Comparison of ENCODE assay signal across 7 cellular contexts in the genomic region with DNA sequence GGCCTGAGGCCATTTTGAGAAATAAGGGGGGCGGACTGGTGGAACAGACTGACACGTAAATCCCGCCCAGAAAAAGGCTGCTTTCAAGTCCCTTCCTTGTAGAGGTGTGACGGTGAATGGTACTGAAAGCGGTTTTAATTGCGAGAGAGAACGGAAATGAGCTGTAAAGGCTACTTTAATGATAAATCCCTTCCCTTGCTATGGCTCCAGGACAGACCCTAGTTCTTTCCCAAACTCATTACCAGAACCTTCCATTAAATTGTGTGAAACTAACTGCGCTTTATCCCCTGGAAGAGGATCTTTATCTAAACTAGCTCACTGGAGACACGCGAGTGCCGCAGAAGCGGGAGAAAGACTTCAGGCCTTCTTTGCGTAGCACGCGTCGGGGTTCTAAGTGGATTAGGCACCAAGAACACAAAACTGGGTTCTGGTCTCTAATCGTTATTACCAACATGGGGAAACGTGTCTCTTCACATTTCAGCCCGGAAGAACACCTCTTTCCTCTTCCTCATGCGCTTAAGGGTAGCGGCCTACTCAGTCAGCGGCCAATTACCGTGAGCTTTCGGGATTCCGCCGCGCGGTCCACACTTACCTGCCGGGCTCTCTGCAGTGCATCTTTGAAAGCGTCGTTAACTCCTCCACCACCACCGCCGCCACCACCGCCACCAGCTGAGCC. TPM values are rescaled to one million over a fixed set of nuclear protein-coding genes. Genes with fewer than 3 reads are reported as not detected.
DNase-seq lines count a peak whose midpoint lies in the region; ATAC-seq, FAIRE-seq and TF ChIP-seq lines count a peak whose summit lies in the region.

No MANE protein-coding gene starts in this region.

- 0% methylated on average over 34 of the region's 34 CpGs for WGBS in GM12878 (ENCODE audit: insufficient coverage, insufficient replicate concordance, low lambda C conversion rate, missing lambda C conversion rate)

- H3K4me2 ChIP-seq in GM12878 (ENCODE audit: control insufficient read depth, insufficient read depth) = peak overlapping the region; percentile 71

- ATAC-seq in GM18517 (IDR thresholded peaks at IDR 0.05; ENCODE audit: unreplicated experiment) (peak; percentile 73), HG02981 (IDR thresholded peaks at IDR 0.05; ENCODE audit: unreplicated experiment) (peak; percentile 68), GM12878 (peak; percentile 77)

- 0 out of 2 replicates have a peak, but pooled peaks have one; percentile 26 for TF ChIP-seq POLR2A in GM12878 (IDR thresholded peaks at IDR 0.05; ENCODE audit: low read depth, low read length)

- H3K27me3 ChIP-seq in GM12878 (replicated peaks in 1 of 2; ENCODE audit: control insufficient read depth in 2 of 2, insufficient read depth in 2 of 2, low read length in 1 of 2) = no peaks in the 10 kb centered on the region

- no peak for TF ChIP-seq RAD21 in GM12878 (IDR thresholded peaks at IDR 0.05; ENCODE audit: insufficient read depth, low read depth, low read length)

- DNase-seq in NCI-H2029 (lab: John Stamatoyannopoulos, UW) = peak; percentile 96
- peak; percentile 85 for DNase-seq in T1000 (lab: John Stamatoyannopoulos, UW)
- DNase-seq in GM12878 (ENCODE audit: low read depth, low spot score) = peak; percentile 89
- peak; percentile 51 for DNase-seq in iPS-NIHi7 (ENCODE audit: extremely low spot score)
- peak; percentile 64 for DNase-seq in smooth muscle cell of the brain vasculature (ENCODE audit: low read depth, low spot score)

- RAD21 ChIA-PET in GM12878 (lab: Charles Lee; ENCODE audit: unreplicated experiment) = interaction anchor here (0.8 to 9.7 kb wide), 6 partner anchors 21 to 644 kb away, joined by 3 to 158 read pairs (median 4); partner anchors contain the start of genes DNAJB4 and IFI44L

- H3K36me3 ChIP-seq in GM12878 (ENCODE audit: control insufficient read depth in 2 of 2, insufficient read depth in 2 of 2, low read length in 1 of 2) = peaks cover 0 to 13% of the 10 kb centered on the region in 2 experiments; a peak in 1 of 4 replicates

- TF ChIP-seq EP300 in GM12878 (IDR thresholded peaks at IDR 0.05; ENCODE audit: borderline replicate concordance in 1 of 2, control insufficient read depth in 1 of 2, low read depth in 2 of 2, low read length in 2 of 2) = peak; percentile 11 to 59; a peak in 1 of 4 replicates

- CTCF ChIA-PET in GM12878 (lab: Yijun Ruan, JAX) = interaction anchor here (0.6 to 5.6 kb wide), 14 partner anchors 11 to 671 kb away, joined by 3 to 73 read pairs (median 4); partner anchors contain the start of genes DNAJB4, IFI44 and IFI44L

- BruUV-seq in GM12878 (replicated peaks; lab: Mats Ljungman, UMichigan) = TSS peak; percentile 77

- H3K27ac ChIP-seq in GM12878 (ENCODE audit: control insufficient read depth, insufficient read depth) = peak overlapping the region; percentile 100

- in situ Hi-C loops in GM12878 (cut with MboI) = no loop called here

- H3K9ac ChIP-seq in GM12878 (ENCODE audit: control insufficient read depth, insufficient read depth, low read length) = peak overlapping the region; percentile 100

- FAIRE-seq in GM12878 (lab: Jason Lieb, UNC) = peak; percentile 93

- POLR2A ChIA-PET in GM12878 (lab: Charles Lee) = interaction anchor here (0.6 to 11.4 kb wide), 12 partner anchors 10 to 673 kb away, joined by 3 to 312 read pairs (median 3); partner anchors contain the start of genes DNAJB4 and ZZZ3

- no peak for TF ChIP-seq CTCF in GM12878 (IDR thresholded peaks at IDR 0.05 in 2 of 3, conservative IDR thresholded peaks at IDR 0.05 in 1 of 3; ENCODE audit: control insufficient read depth in 2 of 3, extremely low read depth in 1 of 3, insufficient read depth in 1 of 3, low read depth in 3 of 3, low read length in 3 of 3)

- no peaks in the 10 kb centered on the region; the same call in 2 of the 3 replicates for H3K9me3 ChIP-seq in GM12878 (replicated peaks; ENCODE audit: control insufficient read depth, insufficient read depth, low read length)

- peaks cover 83% of the 10 kb centered on the region for H3K79me2 ChIP-seq in GM12878 (ENCODE audit: control insufficient read depth, insufficient read depth, low read length)

- H2AFZ ChIP-seq in GM12878 (ENCODE audit: control insufficient read depth, low read depth, low read length) = peak overlapping the region; percentile 41

- SMC1A ChIA-PET in GM12878 (lab: Charles Lee; ENCODE audit: uncharacterized antibody, unreplicated experiment) = interaction anchor here (1.0 to 4.5 kb wide), 13 partner anchors 10 to 671 kb away, joined by 3 to 89 read pairs (median 4); partner anchors contain the start of genes DNAJB4, IFI44 and MIGA1

- H4K20me1 ChIP-seq in GM12878 (ENCODE audit: control insufficient read depth, insufficient read depth) = peaks cover 13% of the 10 kb centered on the region; the same call in 1 of the 2 replicates

- H3K4me3 ChIP-seq in GM12878 = peak overlapping the region; percentile 95

- intact Hi-C loops in GM12878 (cut with micrococcal nuclease; ENCODE audit: unreplicated experiment) = loop anchor here (2.0 to 5.0 kb wide), 5 partner anchors 206 to 1041 kb away; partner anchors contain the start of genes IFI44L and ZZZ3

- H3K4me1 ChIP-seq in GM12878 (ENCODE audit: control insufficient read depth, insufficient read depth, low read length) = no peaks in the 10 kb centered on the region; the same call in 1 of the 2 replicates

TF ChIP-seq in GM12878, 131 proteins besides CTCF, POLR2A, EP300 and RAD21 (continues in another document):
- TF ChIP-seq ZBTB40 (IDR thresholded peaks at IDR 0.05; ENCODE audit: borderline replicate concordance) (peak; percentile 47; the same call in 1 of the 2 replicates), SMAD5 (IDR thresholded peaks at IDR 0.05; ENCODE audit: low read depth) (peak; percentile 76; the same call in 1 of the 2 replicates)

RNA-seq across cellular contexts. Expression of gene FUBP1, which starts 0.4 kb away (rescaled TPM):
- total RNA-seq in GM12878 (2013; cell fraction: nucleolus; rRNA removed) = 1,069 and 1,115 TPM in 2 replicates
- total RNA-seq in GM12878 (2014; rRNA removed) (186 and 207 TPM in 2 replicates), GM12878 (2014; rRNA removed; fragmentation: Illumina TruSeq; extraction: Trizol) (244 and 247 TPM in 2 replicates), GM12878 (2021) (184 and 196 TPM in 2 replicates)
- polyA plus RNA-seq in GM12878 (2011; ENCODE audit: low read depth) = 100 TPM
- polyA plus RNA-seq in GM12878 (2011; rRNA removed) (343 and 471 TPM in 2 replicates), GM12878 (2014; fragmentation: Illumina TruSeq; extraction: Trizol) (209 and 221 TPM in 2 replicates), GM12878 (2014; fragmentation: Nextera tagmentation; extraction: Ambion mirVana) (100 to 1,000 TPM; 110 to 114 TPM), GM12878 (2014; rRNA removed) (219 and 248 TPM in 2 replicates), GM12878 (2016; fragmentation: Nextera tagmentation; extraction: Ambion mirVana) (100 to 1,000 TPM; 136 to 142 TPM)
- polyA plus RNA-seq in GM12878 (2011; cell fraction: cytosol; rRNA removed) = 135 and 172 TPM in 2 replicates
- polyA plus RNA-seq in GM12878 (2011; cell fraction: nucleus; rRNA removed) = 1,076 and 1,106 TPM in 2 replicates
- polyA plus RNA-seq in GM12878 (2012) = 110 and 134 TPM in 2 replicates
- polyA minus RNA-seq in GM12878 (2011; rRNA and poly(A)+ RNA removed) = 206 and 246 TPM in 2 replicates
- 89.7 and 89.8 TPM in 2 replicates for polyA minus RNA-seq in GM12878 (2011; cell fraction: cytosol; rRNA and poly(A)+ RNA removed)
- 400 and 534 TPM in 2 replicates for polyA minus RNA-seq in GM12878 (2011; cell fraction: nucleus; rRNA and poly(A)+ RNA removed)

RNA-seq across cellular contexts. Expression of gene DNAJB4, which starts 26.3 kb away (rescaled TPM):
- 19.7 and 20.8 TPM in 2 replicates for total RNA-seq in GM12878 (2013; cell fraction: nucleolus; rRNA removed)
- total RNA-seq in GM12878 (2014; rRNA removed) (5.3 and 6.9 TPM in 2 replicates), GM12878 (2014; rRNA removed; fragmentation: Illumina TruSeq; extraction: Trizol) (6.2 and 6.5 TPM in 2 replicates), GM12878 (2021) (7.3 and 7.6 TPM in 2 replicates)
- polyA plus RNA-seq in GM12878 (2011; ENCODE audit: low read depth) = 1.5 TPM
- polyA plus RNA-seq in GM12878 (2011; rRNA removed) (6.6 and 13.6 TPM in 2 replicates), GM12878 (2014; fragmentation: Illumina TruSeq; extraction: Trizol) (6.5 and 8.8 TPM in 2 replicates), GM12878 (2014; fragmentation: Nextera tagmentation; extraction: Ambion mirVana) (1 to 10 TPM; 3.8 to 5.1 TPM), GM12878 (2014; rRNA removed) (5.9 and 8.1 TPM in 2 replicates), GM12878 (2016; fragmentation: Nextera tagmentation; extraction: Ambion mirVana) (10 to 100 TPM; 10.1 to 10.5 TPM)
- polyA plus RNA-seq in GM12878 (2011; cell fraction: cytosol; rRNA removed) = 2.0 TPM in 2 replicates
- polyA plus RNA-seq in GM12878 (2011; cell fraction: nucleus; rRNA removed) = 6.0 and 6.3 TPM in 2 replicates
- polyA plus RNA-seq in GM12878 (2012) = 4.4 and 7.0 TPM in 2 replicates
- polyA minus RNA-seq in GM12878 (2011; rRNA and poly(A)+ RNA removed) = 5.0 and 7.6 TPM in 2 replicates
- 1.9 and 2.7 TPM in 2 replicates for polyA minus RNA-seq in GM12878 (2011; cell fraction: cytosol; rRNA and poly(A)+ RNA removed)
- 6.5 and 15.7 TPM in 2 replicates for polyA minus RNA-seq in GM12878 (2011; cell fraction: nucleus; rRNA and poly(A)+ RNA removed)

Comparison
In these comparisons a context has a peak if more than half of its experiments do, and no peak if none do; other contexts are left out.
1. Peak in every context shown above with its lines: DNase-seq, ATAC-seq, H3K4me3 ChIP-seq and H3K27ac ChIP-seq.